Comparison of ENCODE assay signal across 19 cellular contexts in genomic region chr1:102252731-102253360, GRCh38.
DNase-seq lines count a peak whose midpoint lies in the region; ATAC-seq, FAIRE-seq and TF ChIP-seq lines count a peak whose summit lies in the region.
"Had no signal": no experiment of that assay in that cellular context is flagged by ENCODE, and none has a peak within 500 bp of the region (broad histone marks: within the 10 kb centered on the region; RNA-seq: fewer than 3 reads in every experiment).

No MANE protein-coding gene starts in this region.

- no peaks in the 10 kb centered on the region for H4K20me1 ChIP-seq in H1 (replicated peaks in 1 of 2; ENCODE audit: control insufficient read depth in 1 of 2, insufficient read depth in 2 of 2, low read length in 2 of 2)
- H4K20me1 ChIP-seq: BLaER1 had no signal

- no peaks in the 10 kb centered on the region for H3K36me3 ChIP-seq in H1 (ENCODE audit: control insufficient read depth in 2 of 4, insufficient read depth in 4 of 4, low read length in 3 of 4)
- no peaks in the 10 kb centered on the region for H3K36me3 ChIP-seq in mesendoderm (ENCODE audit: control insufficient read depth, insufficient read depth, low read length)
- no peaks in the 10 kb centered on the region for H3K36me3 ChIP-seq in trophoblast cell (ENCODE audit: control insufficient read depth in 1 of 2, insufficient read depth in 2 of 2, low read length in 2 of 2)
- H3K36me3 ChIP-seq: BLaER1, HAP-1 had no signal

- TF ChIP-seq EP300 in H1 (IDR thresholded peaks at IDR 0.05; ENCODE audit: borderline replicate concordance in 1 of 2, low read depth in 2 of 2, low read length in 2 of 2) = no peak

- no peak overlapping the region for H2BK20ac ChIP-seq in H1 (ENCODE audit: low read length)

- H3K18ac ChIP-seq in H1 (ENCODE audit: extremely low read depth, low read length) (no peak overlapping the region), mesendoderm (ENCODE audit: low read length) (peak overlapping the region; percentile 28), trophoblast cell (ENCODE audit: low read length) (no peak overlapping the region)

- H3K27ac Mint-ChIP-seq in T-helper 17 cell = no peak overlapping the region
- H3K27ac Mint-ChIP-seq: CD8-positive, alpha-beta memory T cell had no signal

- H3K36me3 Mint-ChIP-seq in T-helper 17 cell (ENCODE audit: low read depth) = no peaks in the 10 kb centered on the region
- H3K36me3 Mint-ChIP-seq: CD8-positive, alpha-beta memory T cell had no signal

- H3K4me2 ChIP-seq in H1 (ENCODE audit: insufficient read depth in 1 of 2, low read depth in 2 of 2, low read length in 2 of 2) = no peak overlapping the region
- H3K4me2 ChIP-seq in mesendoderm (ENCODE audit: low read length) = no peak overlapping the region
- peak overlapping the region; percentile 34 for H3K4me2 ChIP-seq in trophoblast cell (ENCODE audit: low read length)
- H3K4me2 ChIP-seq: BLaER1 had no signal

- H2BK5ac ChIP-seq in H1 (ENCODE audit: low read depth, low read length) (no peak overlapping the region), mesendoderm (ENCODE audit: low read length) (no peak overlapping the region), trophoblast cell (ENCODE audit: low read depth, low read length, poor library complexity) (peak overlapping the region; percentile 40)

- H3K27me3 Mint-ChIP-seq in T-helper 17 cell = no peaks in the 10 kb centered on the region
- H3K27me3 Mint-ChIP-seq: CD8-positive, alpha-beta memory T cell had no signal

- no peak for TF ChIP-seq RAD21 in H1 (IDR thresholded peaks at IDR 0.05 in 1 of 2, conservative IDR thresholded peaks at IDR 0.05 in 1 of 2; ENCODE audit: low read depth in 2 of 2, low read length in 2 of 2)

- H4K5ac ChIP-seq in H1 (ENCODE audit: insufficient read length, low read depth, low read length) (no peak overlapping the region), mesendoderm (ENCODE audit: low read length) (no peak overlapping the region)

- no peak overlapping the region for H3K23ac ChIP-seq in H1 (ENCODE audit: insufficient read length)
- no peak overlapping the region for H3K23ac ChIP-seq in mesendoderm (ENCODE audit: low read length)
- H3K23ac ChIP-seq in trophoblast cell (ENCODE audit: low read length) = no peak overlapping the region

- no peaks in the 10 kb centered on the region for H3K4me1 ChIP-seq in H1 (replicated peaks in 1 of 4; ENCODE audit: control insufficient read depth in 3 of 4, insufficient read depth in 4 of 4, low read length in 3 of 4)
- H3K4me1 ChIP-seq in mesendoderm (ENCODE audit: control insufficient read depth, low read depth, low read length) = no peaks in the 10 kb centered on the region
- peaks cover 2 to 4% of the 10 kb centered on the region in 2 experiments for H3K4me1 ChIP-seq in trophoblast cell (ENCODE audit: control insufficient read depth in 1 of 2, insufficient read depth in 2 of 2, low read length in 2 of 2)
- H3K4me1 ChIP-seq: BLaER1, Caco-2, HAP-1 had no signal

- 84% methylated on average over 2 of the region's 2 CpGs; no CpG with 5 or more reads in 1 of the 2 experiments for WGBS in H1 (ENCODE audit: extremely low coverage in 1 of 2, insufficient coverage in 1 of 2, insufficient read length in 1 of 2, insufficient replicate concordance in 2 of 2, low coverage in 1 of 2, low lambda C conversion rate in 2 of 2, missing lambda C conversion rate in 1 of 2), 2 experiments
- WGBS in mesendoderm (ENCODE audit: extremely low coverage, insufficient coverage, low lambda C conversion rate) = no CpG with 5 or more reads among the region's 2 CpGs
- WGBS in trophoblast cell (ENCODE audit: extremely low coverage, insufficient coverage, insufficient read length) = no CpG with 5 or more reads among the region's 2 CpGs

- FAIRE-seq in H1 (lab: Jason Lieb, UNC) = no peak
- FAIRE-seq: GM12878, GM18507, HepG2, HTR-8/SVneo had no signal

- POLR2A ChIA-PET in H1 (lab: Charles Lee; ENCODE audit: partially characterized antibody) = no interaction called here

- no peak overlapping the region for H4K12ac ChIP-seq in trophoblast cell (ENCODE audit: low read depth, low read length)

- H3K79me2 ChIP-seq in H1 (ENCODE audit: control insufficient read depth in 1 of 2, insufficient read depth in 2 of 2, low read length in 2 of 2) = no peaks in the 10 kb centered on the region
- H3K79me2 ChIP-seq in mesendoderm (ENCODE audit: control insufficient read depth, insufficient read depth, low read length) = no peaks in the 10 kb centered on the region
- H3K79me2 ChIP-seq in trophoblast cell (ENCODE audit: control insufficient read depth, insufficient read depth, low read length, poor library complexity) = no peaks in the 10 kb centered on the region

- no peak overlapping the region for H2BK120ac ChIP-seq in H1 (replicated peaks; ENCODE audit: low read depth, low read length)
- H2BK120ac ChIP-seq in mesendoderm (ENCODE audit: low read depth, low read length) = no peak overlapping the region
- no peak overlapping the region for H2BK120ac ChIP-seq in trophoblast cell (ENCODE audit: insufficient read depth, low read length, poor library complexity)

- no peak for TF ChIP-seq CTCF in H1 (IDR thresholded peaks at IDR 0.05; ENCODE audit: control extremely low read depth in 1 of 3, insufficient read depth in 1 of 3, low read depth in 1 of 3, low read length in 3 of 3)

- H3K9me3 ChIP-seq in H1 (ENCODE audit: insufficient read depth in 2 of 2, low read depth in 1 of 2, low read length in 1 of 2) (no peaks in the 10 kb centered on the region), trophoblast cell (ENCODE audit: insufficient read depth, low read depth, low read length) (no peaks in the 10 kb centered on the region), T-helper 17 cell (ENCODE audit: control insufficient read depth, low read length, poor library complexity, severe bottlenecking) (no peaks in the 10 kb centered on the region)
- H3K9me3 ChIP-seq: BLaER1, Caco-2, HAP-1 had no signal

- H3K4ac ChIP-seq in H1 (replicated peaks; ENCODE audit: insufficient read length, low read depth, low read length) (no peak overlapping the region), mesendoderm (ENCODE audit: low read depth, low read length) (no peak overlapping the region), trophoblast cell (ENCODE audit: low read depth, low read length) (no peak overlapping the region)

- no peak for ATAC-seq in T-helper 17 cell
- ATAC-seq: GM12878, HepG2 had no signal

- H3K23me2 ChIP-seq in H1 (ENCODE audit: low read depth, low read length) = no peaks in the 10 kb centered on the region; the same call in 1 of the 2 replicates

- DNase-seq in DMS53 (lab: John Stamatoyannopoulos, UW) (peak; percentile 23), DMS53 treated with DMSO at 0.1 percent for 48 hours (lab: John Stamatoyannopoulos, UW; ENCODE audit: unreplicated experiment) (no peak), H1 (ENCODE audit: low read depth in 1 of 2, low spot score in 2 of 2) (no peak), mesendoderm (peak; percentile 5), trophoblast cell (peak in 1 of 2 donors; percentile 52), NCI-H526 treated with DMSO at 0.1 percent for 48 hours (lab: John Stamatoyannopoulos, UW) (no peak), T-helper 17 cell (no peak), RKO (ENCODE audit: low spot score) (no peak)
- DNase-seq: AML-193; Caco-2; CD8-positive, alpha-beta memory T cell; GOT3 had no signal

- H3K56ac ChIP-seq in H1 (replicated peaks; ENCODE audit: insufficient read length, low read depth, low read length) = no peak overlapping the region
- H3K56ac ChIP-seq in mesendoderm (ENCODE audit: low read length) = no peak overlapping the region

- no peak overlapping the region for H3K9ac ChIP-seq in H1 (replicated peaks in 1 of 4; ENCODE audit: extremely low read depth in 1 of 4, low read depth in 3 of 4, low read length in 3 of 4)
- H3K9ac ChIP-seq in mesendoderm (ENCODE audit: low read length) = no peak overlapping the region
- no peak overlapping the region for H3K9ac ChIP-seq in trophoblast cell (ENCODE audit: low read length)
- H3K9ac ChIP-seq: BLaER1 had no signal

- H3K27ac ChIP-seq in H1 (ENCODE audit: low read depth, low read length) = no peak overlapping the region
- H3K27ac ChIP-seq in mesendoderm (ENCODE audit: low read depth, low read length) = no peak overlapping the region
- H3K27ac ChIP-seq in trophoblast cell (ENCODE audit: low read depth, low read length) = peak overlapping the region; percentile 74
- H3K27ac ChIP-seq: 22Rv1, BLaER1 had no signal

- peak overlapping the region; percentile 70 for H2AFZ ChIP-seq in H1 (ENCODE audit: low read length)
- H2AFZ ChIP-seq in trophoblast cell (ENCODE audit: insufficient read depth, low read length, poor library complexity) = no peak overlapping the region

- CTCF ChIA-PET in H1 (lab: Charles Lee; ENCODE audit: partially characterized antibody) = interaction anchor here (1.0 kb wide), 1 partner anchor 78 kb away, joined by 4 read pairs; no protein-coding TSS in a partner anchor

- no peak overlapping the region for H3K4me3 Mint-ChIP-seq in T-helper 17 cell
- H3K4me3 Mint-ChIP-seq: CD8-positive, alpha-beta memory T cell had no signal

- H3K4me3 ChIP-seq in H1 (ENCODE audit: extremely low read depth in 1 of 4, insufficient read depth in 2 of 4, low read depth in 3 of 4, low read length in 4 of 4) (no peak overlapping the region), mesendoderm (ENCODE audit: low read length) (no peak overlapping the region), trophoblast cell (ENCODE audit: low read depth, low read length) (no peak overlapping the region)
- H3K4me3 ChIP-seq: BLaER1, GM12878, HAP-1 had no signal

- no peak overlapping the region for H2AK5ac ChIP-seq in H1 (ENCODE audit: low read depth, low read length)
- H2AK5ac ChIP-seq in mesendoderm (ENCODE audit: low read length) = no peak overlapping the region
- no peak overlapping the region for H2AK5ac ChIP-seq in trophoblast cell (ENCODE audit: low read length)

- TF ChIP-seq POLR2A in H1 (IDR thresholded peaks at IDR 0.05; ENCODE audit: control extremely low read depth in 1 of 2, low read depth in 2 of 2, low read length in 2 of 2) = no peak

- H2BK15ac ChIP-seq in H1 (ENCODE audit: low read length) = no peak overlapping the region
- no peak overlapping the region for H2BK15ac ChIP-seq in mesendoderm (replicated peaks; ENCODE audit: low read depth)

- no peaks in the 10 kb centered on the region for H3K79me1 ChIP-seq in H1 (ENCODE audit: low read depth, low read length)
- no peaks in the 10 kb centered on the region for H3K79me1 ChIP-seq in mesendoderm (ENCODE audit: low read length)
- peaks cover 3% of the 10 kb centered on the region for H3K79me1 ChIP-seq in trophoblast cell (ENCODE audit: low read length)

- H4K8ac ChIP-seq in H1 (ENCODE audit: extremely low read depth, insufficient read depth, low read length) (no peak overlapping the region), mesendoderm (ENCODE audit: low read depth, low read length) (no peak overlapping the region), trophoblast cell (ENCODE audit: low read depth, low read length) (peak overlapping the region; percentile 70)

- no peaks in the 10 kb centered on the region for H3K4me1 Mint-ChIP-seq in T-helper 17 cell
- H3K4me1 Mint-ChIP-seq: CD8-positive, alpha-beta memory T cell had no signal

- H3K14ac ChIP-seq in H1 (ENCODE audit: insufficient read length) (no peak overlapping the region), trophoblast cell (ENCODE audit: low read length) (no peak overlapping the region)

- H3K27me3 ChIP-seq in H1 (replicated peaks in 1 of 4; ENCODE audit: control insufficient read depth in 3 of 4, extremely low read depth in 1 of 4, insufficient read depth in 3 of 4, low read length in 3 of 4) = no peaks in the 10 kb centered on the region
- no peaks in the 10 kb centered on the region for H3K27me3 ChIP-seq in mesendoderm (ENCODE audit: insufficient read depth, low read length, poor library complexity)
- H3K27me3 ChIP-seq in trophoblast cell (ENCODE audit: insufficient read depth, low read length) = no peaks in the 10 kb centered on the region
- H3K27me3 ChIP-seq: BLaER1 had no signal

- no peak overlapping the region for H2BK12ac ChIP-seq in H1 (ENCODE audit: low read depth, low read length)
- no peak overlapping the region for H2BK12ac ChIP-seq in trophoblast cell (ENCODE audit: low read length)

- no peak overlapping the region for H4K91ac ChIP-seq in H1 (replicated peaks; ENCODE audit: insufficient read length, low read length)
- H4K91ac ChIP-seq in trophoblast cell (ENCODE audit: low read depth, low read length) = no peak overlapping the region

Comparison
In these comparisons a context has a peak if more than half of its experiments do, and no peak if none do; other contexts are left out.
1. DNase-seq: peak in DMS53 (single experiment) and mesendoderm (single experiment); none in DMS53 treated with DMSO at 0.1 percent for 48 hours (single experiment), H1 (0 of 2), NCI-H526 treated with DMSO at 0.1 percent for 48 hours (single experiment), T-helper 17 cell (0 of 3) and RKO (single experiment).